ENCODE assay signal across 2 cellular contexts in the genomic region with DNA sequence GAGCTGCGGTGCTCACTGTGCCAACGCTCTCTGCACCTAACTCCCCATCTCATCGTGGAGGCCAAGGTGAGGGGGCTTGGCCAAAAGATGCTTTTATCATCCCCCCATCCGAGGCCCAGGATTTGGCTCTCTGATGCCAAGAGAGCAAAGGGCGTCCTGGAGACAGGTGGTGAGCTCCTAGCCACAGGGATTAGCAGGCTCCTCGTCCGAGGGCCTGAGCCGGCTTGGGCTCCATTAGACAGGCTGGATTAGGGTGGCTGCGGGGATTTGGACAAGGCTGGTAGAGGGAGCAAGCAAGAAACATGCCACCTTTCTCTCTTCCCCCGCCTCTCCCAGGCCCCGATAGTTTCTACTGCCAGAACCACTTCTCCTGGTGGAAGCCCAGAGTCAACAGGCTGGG.
TF ChIP-seq lines count a peak whose summit lies in the region.

No MANE protein-coding gene starts in this region.

TF ChIP-seq in HEK293T, 16 proteins besides CTCF, POLR2A, EP300 and RAD21 (continued from another document):
- TF ChIP-seq L3MBTL2 (conservative IDR thresholded peaks at IDR 0.05) (no peak), BHLHE40 (IDR thresholded peaks at IDR 0.05; ENCODE audit: borderline replicate concordance) (no peak), FOXM1 (IDR thresholded peaks at IDR 0.05; ENCODE audit: borderline replicate concordance) (no peak)
TF ChIP-seq in HEK293T: peak in this region for 0.

TF ChIP-seq in WTC11, 78 proteins besides CTCF, POLR2A, EP300 and RAD21 (continued from another document):
- TF ChIP-seq, protein P1, sequence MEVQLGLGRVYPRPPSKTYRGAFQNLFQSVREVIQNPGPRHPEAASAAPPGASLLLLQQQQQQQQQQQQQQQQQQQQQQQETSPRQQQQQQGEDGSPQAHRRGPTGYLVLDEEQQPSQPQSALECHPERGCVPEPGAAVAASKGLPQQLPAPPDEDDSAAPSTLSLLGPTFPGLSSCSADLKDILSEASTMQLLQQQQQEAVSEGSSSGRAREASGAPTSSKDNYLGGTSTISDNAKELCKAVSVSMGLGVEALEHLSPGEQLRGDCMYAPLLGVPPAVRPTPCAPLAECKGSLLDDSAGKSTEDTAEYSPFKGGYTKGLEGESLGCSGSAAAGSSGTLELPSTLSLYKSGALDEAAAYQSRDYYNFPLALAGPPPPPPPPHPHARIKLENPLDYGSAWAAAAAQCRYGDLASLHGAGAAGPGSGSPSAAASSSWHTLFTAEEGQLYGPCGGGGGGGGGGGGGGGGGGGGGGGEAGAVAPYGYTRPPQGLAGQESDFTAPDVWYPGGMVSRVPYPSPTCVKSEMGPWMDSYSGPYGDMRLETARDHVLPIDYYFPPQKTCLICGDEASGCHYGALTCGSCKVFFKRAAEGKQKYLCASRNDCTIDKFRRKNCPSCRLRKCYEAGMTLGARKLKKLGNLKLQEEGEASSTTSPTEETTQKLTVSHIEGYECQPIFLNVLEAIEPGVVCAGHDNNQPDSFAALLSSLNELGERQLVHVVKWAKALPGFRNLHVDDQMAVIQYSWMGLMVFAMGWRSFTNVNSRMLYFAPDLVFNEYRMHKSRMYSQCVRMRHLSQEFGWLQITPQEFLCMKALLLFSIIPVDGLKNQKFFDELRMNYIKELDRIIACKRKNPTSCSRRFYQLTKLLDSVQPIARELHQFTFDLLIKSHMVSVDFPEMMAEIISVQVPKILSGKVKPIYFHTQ (CRISPR knock-in tag; IDR thresholded peaks at IDR 0.05) = no peak
- TF ChIP-seq, protein P2, sequence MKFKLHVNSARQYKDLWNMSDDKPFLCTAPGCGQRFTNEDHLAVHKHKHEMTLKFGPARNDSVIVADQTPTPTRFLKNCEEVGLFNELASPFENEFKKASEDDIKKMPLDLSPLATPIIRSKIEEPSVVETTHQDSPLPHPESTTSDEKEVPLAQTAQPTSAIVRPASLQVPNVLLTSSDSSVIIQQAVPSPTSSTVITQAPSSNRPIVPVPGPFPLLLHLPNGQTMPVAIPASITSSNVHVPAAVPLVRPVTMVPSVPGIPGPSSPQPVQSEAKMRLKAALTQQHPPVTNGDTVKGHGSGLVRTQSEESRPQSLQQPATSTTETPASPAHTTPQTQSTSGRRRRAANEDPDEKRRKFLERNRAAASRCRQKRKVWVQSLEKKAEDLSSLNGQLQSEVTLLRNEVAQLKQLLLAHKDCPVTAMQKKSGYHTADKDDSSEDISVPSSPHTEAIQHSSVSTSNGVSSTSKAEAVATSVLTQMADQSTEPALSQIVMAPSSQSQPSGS (CRISPR knock-in tag; IDR thresholded peaks at IDR 0.05; ENCODE audit: borderline replicate concordance, low read depth) = no peak
- no peak for TF ChIP-seq GABPB1 (CRISPR knock-in tag; IDR thresholded peaks at IDR 0.05)
- no peak for TF ChIP-seq NR3C1 (CRISPR knock-in tag; conservative IDR thresholded peaks at IDR 0.05; ENCODE audit: low read depth)
- TF ChIP-seq, protein P3, sequence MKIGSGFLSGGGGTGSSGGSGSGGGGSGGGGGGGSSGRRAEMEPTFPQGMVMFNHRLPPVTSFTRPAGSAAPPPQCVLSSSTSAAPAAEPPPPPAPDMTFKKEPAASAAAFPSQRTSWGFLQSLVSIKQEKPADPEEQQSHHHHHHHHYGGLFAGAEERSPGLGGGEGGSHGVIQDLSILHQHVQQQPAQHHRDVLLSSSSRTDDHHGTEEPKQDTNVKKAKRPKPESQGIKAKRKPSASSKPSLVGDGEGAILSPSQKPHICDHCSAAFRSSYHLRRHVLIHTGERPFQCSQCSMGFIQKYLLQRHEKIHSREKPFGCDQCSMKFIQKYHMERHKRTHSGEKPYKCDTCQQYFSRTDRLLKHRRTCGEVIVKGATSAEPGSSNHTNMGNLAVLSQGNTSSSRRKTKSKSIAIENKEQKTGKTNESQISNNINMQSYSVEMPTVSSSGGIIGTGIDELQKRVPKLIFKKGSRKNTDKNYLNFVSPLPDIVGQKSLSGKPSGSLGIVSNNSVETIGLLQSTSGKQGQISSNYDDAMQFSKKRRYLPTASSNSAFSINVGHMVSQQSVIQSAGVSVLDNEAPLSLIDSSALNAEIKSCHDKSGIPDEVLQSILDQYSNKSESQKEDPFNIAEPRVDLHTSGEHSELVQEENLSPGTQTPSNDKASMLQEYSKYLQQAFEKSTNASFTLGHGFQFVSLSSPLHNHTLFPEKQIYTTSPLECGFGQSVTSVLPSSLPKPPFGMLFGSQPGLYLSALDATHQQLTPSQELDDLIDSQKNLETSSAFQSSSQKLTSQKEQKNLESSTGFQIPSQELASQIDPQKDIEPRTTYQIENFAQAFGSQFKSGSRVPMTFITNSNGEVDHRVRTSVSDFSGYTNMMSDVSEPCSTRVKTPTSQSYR (CRISPR knock-in tag; IDR thresholded peaks at IDR 0.05) = no peak
- TF ChIP-seq ZNF671 (CRISPR knock-in tag; IDR thresholded peaks at IDR 0.05) = no peak
- TF ChIP-seq, protein P4, sequence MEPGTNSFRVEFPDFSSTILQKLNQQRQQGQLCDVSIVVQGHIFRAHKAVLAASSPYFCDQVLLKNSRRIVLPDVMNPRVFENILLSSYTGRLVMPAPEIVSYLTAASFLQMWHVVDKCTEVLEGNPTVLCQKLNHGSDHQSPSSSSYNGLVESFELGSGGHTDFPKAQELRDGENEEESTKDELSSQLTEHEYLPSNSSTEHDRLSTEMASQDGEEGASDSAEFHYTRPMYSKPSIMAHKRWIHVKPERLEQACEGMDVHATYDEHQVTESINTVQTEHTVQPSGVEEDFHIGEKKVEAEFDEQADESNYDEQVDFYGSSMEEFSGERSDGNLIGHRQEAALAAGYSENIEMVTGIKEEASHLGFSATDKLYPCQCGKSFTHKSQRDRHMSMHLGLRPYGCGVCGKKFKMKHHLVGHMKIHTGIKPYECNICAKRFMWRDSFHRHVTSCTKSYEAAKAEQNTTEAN (CRISPR knock-in tag; IDR thresholded peaks at IDR 0.05) = no peak
